In genomic region chr2:148590613-148591012, GRCh38 we compare ENCODE assay signal across 1 cellular context.
TF ChIP-seq lines count a peak whose summit lies in the region.

No MANE protein-coding gene starts in this region.

TF ChIP-seq in GM12891, 5 proteins besides CTCF, POLR2A, EP300 and RAD21:
- TF ChIP-seq PAX5 (IDR thresholded peaks at IDR 0.05; ENCODE audit: insufficient read depth, low read length, severe bottlenecking) (no peak), POLR2AphosphoS5 (IDR thresholded peaks at IDR 0.05; ENCODE audit: low read depth, low read length) (no peak), TAF1 (IDR thresholded peaks at IDR 0.05; ENCODE audit: low read depth, low read length) (no peak), POU2F2 (IDR thresholded peaks at IDR 0.05; ENCODE audit: low read depth, low read length) (no peak), SPI1 (IDR thresholded peaks at IDR 0.05; ENCODE audit: low read depth, low read length) (no peak)
TF ChIP-seq in GM12891: peak in this region for 0.
